In the genomic region with DNA sequence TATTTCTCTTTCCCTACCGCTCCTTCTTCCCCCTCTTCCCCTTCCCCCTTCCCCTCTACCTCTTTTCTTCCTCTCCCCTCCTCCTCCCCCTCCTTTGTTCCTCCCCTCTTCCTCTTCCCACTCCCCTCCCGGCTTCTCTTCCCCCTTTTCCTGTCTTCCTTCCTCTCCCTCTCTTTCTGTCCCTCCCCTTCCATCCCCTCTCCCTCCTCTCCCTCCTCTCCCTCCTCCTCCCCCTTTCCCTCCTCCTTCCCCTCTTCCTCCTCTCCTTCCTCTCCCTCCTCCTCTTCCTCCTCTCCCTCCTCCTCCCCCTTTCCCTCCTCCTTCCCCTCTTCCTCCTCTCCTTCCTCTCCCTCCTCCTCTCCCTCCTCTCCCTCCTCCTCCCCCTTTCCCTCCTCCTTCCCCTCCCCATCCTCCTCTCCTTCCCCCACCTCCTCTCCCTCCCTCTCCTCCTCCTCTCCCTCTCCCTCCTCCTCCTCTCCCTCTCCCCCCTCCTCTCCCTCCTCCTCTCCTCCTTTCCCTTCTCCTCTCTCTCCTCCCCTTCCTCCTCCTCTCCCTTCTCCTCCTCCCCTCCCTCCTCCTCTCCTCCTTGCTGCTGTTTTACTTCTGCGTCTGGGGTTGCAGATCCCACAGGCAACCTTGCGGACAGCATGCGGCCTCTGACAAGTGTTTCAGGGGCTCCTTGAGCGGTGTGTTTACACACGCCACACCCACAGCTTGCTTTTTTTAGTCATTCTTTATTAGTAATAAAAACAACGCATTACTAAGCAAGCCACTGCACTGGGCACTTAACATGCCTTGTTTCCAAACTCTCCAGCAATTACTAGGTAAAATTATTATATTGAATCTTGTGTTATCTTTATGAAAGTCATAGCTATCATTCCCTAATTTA, we compare ENCODE assay signal across 1 cellular context.
TF ChIP-seq lines count a peak whose summit lies in the region.

No MANE protein-coding gene starts in this region.

TF ChIP-seq in SK-N-SH, 30 proteins besides CTCF, POLR2A, EP300 and RAD21 (continued from another document):
- TF ChIP-seq, protein P1, sequence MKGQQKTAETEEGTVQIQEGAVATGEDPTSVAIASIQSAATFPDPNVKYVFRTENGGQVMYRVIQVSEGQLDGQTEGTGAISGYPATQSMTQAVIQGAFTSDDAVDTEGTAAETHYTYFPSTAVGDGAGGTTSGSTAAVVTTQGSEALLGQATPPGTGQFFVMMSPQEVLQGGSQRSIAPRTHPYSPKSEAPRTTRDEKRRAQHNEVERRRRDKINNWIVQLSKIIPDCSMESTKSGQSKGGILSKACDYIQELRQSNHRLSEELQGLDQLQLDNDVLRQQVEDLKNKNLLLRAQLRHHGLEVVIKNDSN (IDR thresholded peaks at IDR 0.05; ENCODE audit: borderline replicate concordance, low read depth), result no peak
- TF ChIP-seq TAF1 (IDR thresholded peaks at IDR 0.05; ENCODE audit: borderline replicate concordance, low read depth, low read length) (no peak), YY1 (IDR thresholded peaks at IDR 0.05; ENCODE audit: low read depth) (no peak), SMC3 (IDR thresholded peaks at IDR 0.05; ENCODE audit: low read depth, low read length) (no peak)
